9 cellular contexts compared by ENCODE assay signal in the genomic region with DNA sequence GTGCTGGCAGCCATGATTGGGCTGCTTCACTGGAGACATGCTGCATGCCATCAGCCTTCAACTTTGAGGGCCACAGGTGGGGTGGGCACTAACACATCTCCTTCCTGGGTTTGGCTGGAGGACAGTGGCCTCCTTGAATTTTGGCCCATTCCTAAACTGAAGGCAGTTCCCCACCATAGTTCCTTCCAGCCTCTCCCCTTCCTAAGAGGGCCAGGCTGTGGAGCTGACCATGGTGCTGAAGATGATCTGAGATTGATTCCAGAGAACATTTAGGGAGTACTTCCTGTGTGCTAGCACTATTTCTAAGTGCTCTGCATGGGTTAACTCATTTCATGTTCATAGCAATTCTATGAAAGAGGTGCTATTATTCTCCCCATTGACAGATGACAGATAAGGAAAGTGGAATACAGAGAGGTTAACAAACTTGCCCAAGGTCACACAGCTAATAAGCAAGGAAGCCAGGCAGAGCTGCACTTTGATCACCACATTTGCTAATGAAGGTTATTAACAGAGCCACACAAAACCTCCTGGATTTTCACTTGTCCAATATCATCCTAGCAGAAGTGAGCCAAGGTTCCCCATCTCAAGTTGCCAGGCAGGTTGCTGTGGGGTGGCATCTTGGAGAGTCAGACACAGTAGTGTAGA.
A peak's percentile ranks its signal among the peaks of the same experiment; 100 is the strongest.
DNase-seq lines count a peak whose midpoint lies in the region; ATAC-seq and TF ChIP-seq lines count a peak whose summit lies in the region.
"Had no signal": no experiment of that assay in that cellular context is flagged by ENCODE, and none has a peak within 500 bp of the region (broad histone marks: within the 10 kb centered on the region; RNA-seq: fewer than 3 reads in every experiment).

No MANE protein-coding gene starts in this region.

- no peak for ATAC-seq in GM21526 (IDR thresholded peaks at IDR 0.05; ENCODE audit: low FRiP score, unreplicated experiment)

- no peak overlapping the region for H3K4me3 ChIP-seq in epithelial cell of esophagus (ENCODE audit: low read length)
- H3K4me3 ChIP-seq: right lobe of liver had no signal

- TF ChIP-seq CTCF in epithelial cell of esophagus (IDR thresholded peaks at IDR 0.05; ENCODE audit: insufficient read depth, low read depth, low read length, missing control alignments): no peak

- DNase-seq in activated CD8-positive, alpha-beta memory T cell treated with anti-CD3 and anti-CD28 coated beads, Interleukin-2, amount 50 U/mL, for 48 hours: peak; percentile 56
- no peak for DNase-seq in activated CD8-positive, alpha-beta memory T cell treated with anti-CD3 and anti-CD28 coated beads, Interleukin-2, amount 50 U/mL, for 4 hours
- DNase-seq in RPMI7951 (ENCODE audit: low read depth): peak; percentile 27
- DNase-seq in epithelial cell of esophagus (ENCODE audit: low read depth): peak; percentile 63
- peak; percentile 34 for DNase-seq in stimulated activated CD4-positive, alpha-beta T cell treated with anti-CD3 and anti-CD28 coated beads, Interleukin-2, amount 100 ng/mL, for 48 hours
- no peak for DNase-seq in stimulated activated naive CD4-positive, alpha-beta T cell treated with Interleukin-2 at 50 U/mL for 16 hours (lab: John Stamatoyannopoulos, UW)
- DNase-seq in medulla oblongata (ENCODE audit: extremely low spot score): no peak
- DNase-seq: right lobe of liver had no signal

Comparison
In these comparisons a context has a peak if more than half of its experiments do, and no peak if none do; other contexts are left out.
1. DNase-seq: peak in activated CD8-positive, alpha-beta memory T cell treated with anti-CD3 and anti-CD28 coated beads, Interleukin-2, amount 50 U/mL, for 48 hours (single experiment), RPMI7951 (single experiment), epithelial cell of esophagus (single experiment) and stimulated activated CD4-positive, alpha-beta T cell treated with anti-CD3 and anti-CD28 coated beads, Interleukin-2, amount 100 ng/mL, for 48 hours (2 of 2); none in activated CD8-positive, alpha-beta memory T cell treated with anti-CD3 and anti-CD28 coated beads, Interleukin-2, amount 50 U/mL, for 4 hours (single experiment), stimulated activated naive CD4-positive, alpha-beta T cell treated with Interleukin-2 at 50 U/mL for 16 hours (single experiment) and medulla oblongata (single experiment).